16 cellular contexts compared by ENCODE assay signal in genomic region chrX:7330971-7331746, GRCh38.
DNase-seq lines count a peak whose midpoint lies in the region; FAIRE-seq and TF ChIP-seq lines count a peak whose summit lies in the region.
"Had no signal": no experiment of that assay in that cellular context is flagged by ENCODE, and none has a peak within 500 bp of the region (broad histone marks: within the 10 kb centered on the region; RNA-seq: fewer than 3 reads in every experiment).

No MANE protein-coding gene starts in this region.

- FAIRE-seq in urothelium cell line (lab: Jason Lieb, UNC) (no peak), D721Med (lab: Jason Lieb, UNC) (no peak)
- FAIRE-seq: keratinocyte had no signal

- peak overlapping the region in 2 of 3 donors; percentile 37 to 50 for H3K27ac ChIP-seq in thyroid gland
- no peak overlapping the region for H3K27ac ChIP-seq in colonic mucosa

- 15 to 30% methylated on average over 11 of the region's 11 CpGs for WGBS in thyroid gland, 2 donors

- H3K9me3 ChIP-seq in thyroid gland (no peaks in the 10 kb centered on the region), colonic mucosa (no peaks in the 10 kb centered on the region)

- no peak for TF ChIP-seq CTCF in astrocyte of the spinal cord (IDR thresholded peaks at IDR 0.05; ENCODE audit: low read depth, low read length)
- no peak for TF ChIP-seq CTCF in thyroid gland (IDR thresholded peaks at IDR 0.05)
- TF ChIP-seq CTCF in D721Med (IDR thresholded peaks at IDR 0.05; ENCODE audit: insufficient read depth, missing control alignments), result no peak
- no peak for TF ChIP-seq CTCF in colonic mucosa (IDR thresholded peaks at IDR 0.05)

- no peaks in the 10 kb centered on the region for H3K36me3 ChIP-seq in thyroid gland
- no peaks in the 10 kb centered on the region for H3K36me3 ChIP-seq in colonic mucosa

- H3K27me3 ChIP-seq in thyroid gland, result no peaks in the 10 kb centered on the region
- H3K27me3 ChIP-seq in colonic mucosa, result no peaks in the 10 kb centered on the region

- no peak overlapping the region for H3K9ac ChIP-seq in colonic mucosa (ENCODE audit: low read depth in 2 of 2, low read length in 2 of 2)

- intact Hi-C loops in thyroid gland (cut with DNase I) (no loop called here), colonic mucosa (cut with DNase I) (no loop called here)

- in situ Hi-C loops in astrocyte of the spinal cord (cut with HindIII; ENCODE audit: low sequenced_read_pairs), result no loop called here

- H3K4me3 ChIP-seq in astrocyte of the spinal cord (ENCODE audit: low read depth, low read length) (no peak overlapping the region), thyroid gland (replicated peaks in 1 of 3) (no peak overlapping the region), colonic mucosa (no peak overlapping the region)

- DNase-seq in HCEC 1CT (peak; percentile 85), astrocyte of the spinal cord (ENCODE audit: low read depth, low spot score) (peak; percentile 86), hepatic stellate cell (ENCODE audit: low spot score) (peak; percentile 36), thyroid gland (peak; percentile 18 to 21), urothelium cell line (ENCODE audit: low spot score) (no peak), D721Med (ENCODE audit: insufficient read length, low spot score) (no peak), colonic mucosa (no peak)
- DNase-seq: activated CD4-positive, alpha-beta memory T cell treated with anti-CD3 and anti-CD28 coated beads for 36 hours; activated effector memory CD4-positive, alpha-beta T cell treated with anti-CD3 and anti-CD28 coated beads, Interleukin-2, amount 50 U/mL, for 16 hours; cortex of kidney; foreskin melanocyte; naive thymus-derived CD4-positive, alpha-beta T cell; NCI-H1930; NCI-H82; T1000 had no signal

- peaks cover 7 to 11% of the 10 kb centered on the region in 2 donors for H3K4me1 ChIP-seq in thyroid gland
- no peaks in the 10 kb centered on the region for H3K4me1 ChIP-seq in colonic mucosa

- no peak for TF ChIP-seq POLR2A in thyroid gland (IDR thresholded peaks at IDR 0.05)

Comparison
In these comparisons a context has a peak if more than half of its experiments do, and no peak if none do; other contexts are left out.
1. DNase-seq: peak in HCEC 1CT (single experiment), astrocyte of the spinal cord (single experiment), hepatic stellate cell (single experiment) and thyroid gland (2 of 2); none in urothelium cell line (single experiment), D721Med (single experiment) and colonic mucosa (single experiment).